In genomic region chr3:151875759-151876158, GRCh38 we compare ENCODE assay signal across 8 cellular contexts. TPM values are rescaled to one million over a fixed set of nuclear protein-coding genes. Genes with fewer than 3 reads are reported as not detected.
A peak's percentile ranks its signal among the peaks of the same experiment; 100 is the strongest.
DNase-seq lines count a peak whose midpoint lies in the region; ATAC-seq and TF ChIP-seq lines count a peak whose summit lies in the region.

No MANE protein-coding gene starts in this region.

- peaks cover 6% of the 10 kb centered on the region for H3K4me1 ChIP-seq in neural progenitor cell
- peaks cover 7% of the 10 kb centered on the region for H3K4me1 ChIP-seq in CD8-positive, alpha-beta T cell (ENCODE audit: insufficient read depth, low read length)

- no peak overlapping the region for H3K9ac ChIP-seq in neural progenitor cell

- DNase-seq in OCI-M1 (lab: John Stamatoyannopoulos, UW) (peak; percentile 91), neural progenitor cell (ENCODE audit: low spot score) (no peak), inferior parietal cortex (ENCODE audit: extremely low spot score) (no peak), NCI-H510A treated with DMSO at 0.1 percent for 48 hours (lab: John Stamatoyannopoulos, UW) (no peak)
- no peak for DNase-seq in activated CD4-positive, alpha-beta T cell treated with anti-CD3 and anti-CD28 coated beads, Interleukin-2, amount 10 ng/mL, durations not matched to agents 24 days and 14 days
- no peak for DNase-seq in CD8-positive, alpha-beta T cell

- H3K79me2 ChIP-seq in neural progenitor cell (ENCODE audit: low read depth), result no peaks in the 10 kb centered on the region

- no peak overlapping the region for H3K27ac Mint-ChIP-seq in neural progenitor cell
- H3K27ac Mint-ChIP-seq in activated CD4-positive, alpha-beta T cell treated with anti-CD3 and anti-CD28 coated beads, Interleukin-2, amount 10 ng/mL, durations not matched to agents 24 days and 14 days, result no peak overlapping the region
- H3K27ac Mint-ChIP-seq in CD8-positive, alpha-beta T cell, result no peak overlapping the region

- no peak overlapping the region for H3K27ac ChIP-seq in neural progenitor cell
- H3K27ac ChIP-seq in CD8-positive, alpha-beta T cell (ENCODE audit: low read depth, low read length), result no peak overlapping the region

- no peaks in the 10 kb centered on the region for H3K36me3 Mint-ChIP-seq in neural progenitor cell
- no peaks in the 10 kb centered on the region for H3K36me3 Mint-ChIP-seq in activated CD4-positive, alpha-beta T cell treated with anti-CD3 and anti-CD28 coated beads, Interleukin-2, amount 10 ng/mL, durations not matched to agents 24 days and 14 days (ENCODE audit: low read depth)
- H3K36me3 Mint-ChIP-seq in CD8-positive, alpha-beta T cell, result no peaks in the 10 kb centered on the region

- H3F3A ChIP-seq in neural progenitor cell (ENCODE audit: low read depth), result no peaks in the 10 kb centered on the region

- intact Hi-C loops in activated CD4-positive, alpha-beta T cell treated with anti-CD3 and anti-CD28 coated beads, Interleukin-2, amount 10 ng/mL, durations not matched to agents 24 days and 14 days (cut with micrococcal nuclease), result no loop called here
- intact Hi-C loops in CD8-positive, alpha-beta T cell (cut with DNase I, micrococcal nuclease), result no loop called here

- no peaks in the 10 kb centered on the region for H3K4me1 Mint-ChIP-seq in neural progenitor cell
- H3K4me1 Mint-ChIP-seq in activated CD4-positive, alpha-beta T cell treated with anti-CD3 and anti-CD28 coated beads, Interleukin-2, amount 10 ng/mL, durations not matched to agents 24 days and 14 days, result peaks cover 15% of the 10 kb centered on the region
- H3K4me1 Mint-ChIP-seq in CD8-positive, alpha-beta T cell (ENCODE audit: low read depth), result peaks cover 14% of the 10 kb centered on the region

- CTCF ChIA-PET in CD8-positive, alpha-beta T cell (lab: Charles Lee), result interaction anchor here (1.2 to 1.3 kb wide), 2 partner anchors 10 to 32 kb away, joined by 3 read pairs; no protein-coding TSS in a partner anchor

- no peaks in the 10 kb centered on the region for H3K9me3 Mint-ChIP-seq in neural progenitor cell
- no peaks in the 10 kb centered on the region for H3K9me3 Mint-ChIP-seq in activated CD4-positive, alpha-beta T cell treated with anti-CD3 and anti-CD28 coated beads, Interleukin-2, amount 10 ng/mL, durations not matched to agents 24 days and 14 days
- H3K9me3 Mint-ChIP-seq in CD8-positive, alpha-beta T cell, result no peaks in the 10 kb centered on the region

- peak overlapping the region; percentile 78 for H2AFZ ChIP-seq in neural progenitor cell (replicated peaks)

- no peaks in the 10 kb centered on the region for H3K9me3 ChIP-seq in neural progenitor cell (ENCODE audit: low read depth)
- H3K9me3 ChIP-seq in CD8-positive, alpha-beta T cell (ENCODE audit: low read length), result no peaks in the 10 kb centered on the region

- H3K4me2 ChIP-seq in neural progenitor cell, result no peak overlapping the region

- ATAC-seq in GM19025 (IDR thresholded peaks at IDR 0.05; ENCODE audit: low read depth, unreplicated experiment), result peak; percentile 61
- ATAC-seq in HG02938 (IDR thresholded peaks at IDR 0.05; ENCODE audit: unreplicated experiment), result peak; percentile 89
- no peak for ATAC-seq in CD8-positive, alpha-beta T cell

- no peak overlapping the region for H3K4me3 Mint-ChIP-seq in neural progenitor cell
- H3K4me3 Mint-ChIP-seq in activated CD4-positive, alpha-beta T cell treated with anti-CD3 and anti-CD28 coated beads, Interleukin-2, amount 10 ng/mL, durations not matched to agents 24 days and 14 days, result no peak overlapping the region
- no peak overlapping the region for H3K4me3 Mint-ChIP-seq in CD8-positive, alpha-beta T cell

- no peaks in the 10 kb centered on the region for H3K27me3 Mint-ChIP-seq in neural progenitor cell (ENCODE audit: insufficient read depth, low read depth)
- peaks cover 5% of the 10 kb centered on the region for H3K27me3 Mint-ChIP-seq in activated CD4-positive, alpha-beta T cell treated with anti-CD3 and anti-CD28 coated beads, Interleukin-2, amount 10 ng/mL, durations not matched to agents 24 days and 14 days
- peaks cover 3% of the 10 kb centered on the region for H3K27me3 Mint-ChIP-seq in CD8-positive, alpha-beta T cell (ENCODE audit: low read depth)

- no peaks in the 10 kb centered on the region for H3K36me3 ChIP-seq in neural progenitor cell
- H3K36me3 ChIP-seq in CD8-positive, alpha-beta T cell (ENCODE audit: insufficient read depth, low read length), result no peaks in the 10 kb centered on the region

- POLR2A ChIA-PET in CD8-positive, alpha-beta T cell (lab: Charles Lee), result interaction anchor here (0.9 kb wide), 1 partner anchor 13 kb away, joined by 4 read pairs; no protein-coding TSS in a partner anchor

- TF ChIP-seq CTCF in neural progenitor cell (IDR thresholded peaks at IDR 0.05), result no peak
- no peak for TF ChIP-seq CTCF in CD8-positive, alpha-beta T cell (IDR thresholded peaks at IDR 0.05)

- H3K27me3 ChIP-seq in neural progenitor cell, result no peaks in the 10 kb centered on the region
- no peaks in the 10 kb centered on the region for H3K27me3 ChIP-seq in CD8-positive, alpha-beta T cell (ENCODE audit: insufficient read depth, low read length)

- no peaks in the 10 kb centered on the region for H4K20me1 ChIP-seq in neural progenitor cell (ENCODE audit: low read depth)

- H3K4me3 ChIP-seq in neural progenitor cell, result no peak overlapping the region
- H3K4me3 ChIP-seq in CD8-positive, alpha-beta T cell (ENCODE audit: low read depth, low read length), result no peak overlapping the region

RNA-seq across cellular contexts. Expression of gene SUCNR1, which starts 2.3 kb away (rescaled TPM):
- total RNA-seq in neural progenitor cell (ENCODE audit: low replicate concordance), result not detected in 2 replicates
- total RNA-seq in activated CD4-positive, alpha-beta T cell treated with anti-CD3 and anti-CD28 coated beads, Interleukin-2, amount 10 ng/mL, durations not matched to agents 24 days and 14 days, result not detected in 2 replicates
- not detected for total RNA-seq in CD8-positive, alpha-beta T cell
